9 cellular contexts compared by ENCODE assay signal in the genomic region with DNA sequence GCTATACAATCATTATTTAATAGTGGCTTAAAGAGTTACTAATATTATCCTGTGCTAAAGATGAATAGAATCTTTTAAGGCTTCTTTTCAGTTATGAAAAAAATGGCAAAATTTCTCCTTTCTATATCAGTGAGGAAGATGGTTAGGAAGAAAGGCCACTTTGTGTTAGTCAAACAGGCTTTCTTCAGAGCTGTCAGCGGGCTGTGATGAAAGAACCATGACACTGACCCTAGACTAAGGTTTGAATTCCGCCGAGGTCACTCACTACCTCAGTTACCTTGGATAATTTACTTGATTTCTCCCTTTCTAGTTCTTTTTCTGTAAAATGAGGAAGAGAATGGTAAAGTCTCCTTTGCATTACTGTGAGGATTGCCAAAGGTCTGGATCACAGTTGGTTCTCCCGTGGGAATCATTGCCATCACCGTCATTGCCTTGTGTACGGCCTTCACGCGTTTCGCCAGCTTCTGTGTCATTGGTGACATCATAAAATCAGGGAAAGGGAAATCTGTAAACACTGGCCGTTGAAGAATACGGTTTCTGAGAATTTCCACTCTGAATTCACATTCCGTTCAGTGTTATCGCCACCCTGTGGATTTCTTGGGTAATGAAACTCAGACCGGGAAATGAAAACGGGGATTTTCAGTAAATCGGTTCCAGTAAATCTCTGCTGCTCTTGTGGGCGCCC. TPM values are rescaled to one million over a fixed set of nuclear protein-coding genes. Genes with fewer than 3 reads are reported as not detected.
A peak's percentile ranks its signal among the peaks of the same experiment; 100 is the strongest.
DNase-seq lines count a peak whose midpoint lies in the region; ATAC-seq, FAIRE-seq and TF ChIP-seq lines count a peak whose summit lies in the region.
"Had no signal": no experiment of that assay in that cellular context is flagged by ENCODE, and none has a peak within 500 bp of the region (broad histone marks: within the 10 kb centered on the region; RNA-seq: fewer than 3 reads in every experiment).

No MANE protein-coding gene starts in this region.

- POLR2A ChIA-PET in HepG2 (lab: Yijun Ruan, JAX) = interaction anchor here (0.6 to 1.5 kb wide), 3 partner anchors 26 to 421 kb away, joined by 3 to 4 read pairs (median 3); partner anchors contain the start of gene SMIM10L1

- H3K79me2 ChIP-seq in HepG2 (ENCODE audit: insufficient read depth, low read length) = no peaks in the 10 kb centered on the region

- intact Hi-C loops in HepG2 (cut with micrococcal nuclease; ENCODE audit: unreplicated experiment) = loop anchor here (1.0 to 5.0 kb wide), 3 partner anchors 27 to 515 kb away; partner anchors contain the start of gene YBX3

- H3K36me3 ChIP-seq in HepG2 (replicated peaks in 1 of 2; ENCODE audit: control insufficient read depth in 1 of 2, insufficient read depth in 2 of 2, low read length in 2 of 2) = no peaks in the 10 kb centered on the region

- no peaks in the 10 kb centered on the region for H4K20me1 ChIP-seq in HepG2 (ENCODE audit: insufficient read depth, low read length)

- no peak for TF ChIP-seq POLR2A in HepG2 (IDR thresholded peaks at IDR 0.05; ENCODE audit: insufficient read depth in 1 of 2, low read depth in 2 of 2, low read length in 2 of 2)

- H2AFZ ChIP-seq in HepG2 (ENCODE audit: low read length) = peak overlapping the region; percentile 89

- no TSS peak for BruUV-seq in HepG2 (replicated peaks; lab: Mats Ljungman, UMichigan)

- peaks cover 16% of the 10 kb centered on the region; the same call in 1 of the 2 replicates for H3K4me1 ChIP-seq in HepG2 (ENCODE audit: insufficient read depth, low read length)

- H3K4me2 ChIP-seq in HepG2 (ENCODE audit: low read depth, low read length) = peak overlapping the region; percentile 92

- peak; percentile 84 for TF ChIP-seq RAD21 in HepG2 (CRISPR knock-in tag; IDR thresholded peaks at IDR 0.05)

- H3K4me3 ChIP-seq in AG10803 (ENCODE audit: low read length) = peak overlapping the region; percentile 49
- peak overlapping the region; percentile 29 to 58 (median 42); a peak in 5 of 6 replicates for H3K4me3 ChIP-seq in HepG2 (replicated peaks in 1 of 3; ENCODE audit: insufficient read depth in 1 of 3, low read depth in 2 of 3, low read length in 3 of 3)

- no peaks in the 10 kb centered on the region; a peak in 1 of 5 replicates for H3K27me3 ChIP-seq in HepG2 (ENCODE audit: control insufficient read depth in 1 of 2, insufficient read depth in 2 of 2, low read length in 2 of 2)

- WGBS in HepG2 (ENCODE audit: low lambda C conversion rate) = 2% methylated on average over 16 of the region's 17 CpGs

- CTCF ChIA-PET in HepG2 (lab: Yijun Ruan, JAX; ENCODE audit: low intra/inter-chr PET ratio, low total read pairs) = interaction anchor here (0.7 to 2.2 kb wide), 4 partner anchors 26 to 737 kb away, joined by 3 to 11 read pairs (median 6); partner anchors contain the start of gene YBX3

- in situ Hi-C loops in HepG2 (cut with HindIII; ENCODE audit: extremely low pct_ligation_motif_present, low pct_unique_long_range_greater_than_20kb) = no loop called here

- TF ChIP-seq EP300 in HepG2 (IDR thresholded peaks at IDR 0.05; ENCODE audit: low read depth in 2 of 2, low read length in 2 of 2) = no peak
- no peak for TF ChIP-seq EP300 in HepG2 (CRISPR knock-in tag; IDR thresholded peaks at IDR 0.05; ENCODE audit: borderline replicate concordance)

- H3K9ac ChIP-seq in HepG2 (ENCODE audit: insufficient read depth, low read depth, low read length) = peak overlapping the region; percentile 25; the same call in 1 of the 2 replicates

- ATAC-seq in GM18907 (IDR thresholded peaks at IDR 0.05; ENCODE audit: unreplicated experiment) (peak; percentile 96), HG03280 (IDR thresholded peaks at IDR 0.05; ENCODE audit: unreplicated experiment) (peak; percentile 85), HepG2 (peak; percentile 94)

- TF ChIP-seq CTCF in AG10803 (conservative IDR thresholded peaks at IDR 0.05; ENCODE audit: low read length) (peak; percentile 96), HepG2 (CRISPR knock-in tag; IDR thresholded peaks at IDR 0.05) (peak; percentile 87)

- H3K9me3 ChIP-seq in HepG2 (ENCODE audit: low read length) = no peaks in the 10 kb centered on the region; the same call in 1 of the 2 replicates

- peak; percentile 97 for FAIRE-seq in HepG2 (lab: Jason Lieb, UNC)

- DNase-seq in AG10803 (ENCODE audit: low read depth) (peak; percentile 88), NCI-H460 (ENCODE audit: extremely low read depth, low read depth) (peak; percentile 82), dedifferentiated amniotic fluid mesenchymal stem cell (ENCODE audit: extremely low spot score) (peak; percentile 98), HepG2 (ENCODE audit: low spot score) (peak; percentile 84)
- DNase-seq in activated CD4-positive, alpha-beta T cell treated with anti-CD3 and anti-CD28 coated beads for 4 hours = peak; percentile 59 to 71
- DNase-seq in stimulated activated CD4-positive, alpha-beta T cell treated with anti-CD3 and anti-CD28 coated beads, Interleukin-4, amount 100 ng/mL, for 24 hours = peak; percentile 75

- H3K27ac ChIP-seq in HepG2 (ENCODE audit: extremely low read length, insufficient read depth, low read length) = no peak overlapping the region

RNA-seq across cellular contexts. Expression of gene YBX3, which starts 26.7 kb away (rescaled TPM):
- total RNA-seq in NCI-H460 (2014; rRNA removed; shearing (Covaris generic)) = 193 and 216 TPM in 2 replicates
- 124 and 150 TPM in 2 replicates for polyA plus RNA-seq in NCI-H460 (2014; cell fraction: nucleus; rRNA removed)
- total RNA-seq in HepG2 (2016; rRNA removed; fragmentation: Illumina TruSeq; extraction: Trizol) = 62.6 and 77.5 TPM in 2 replicates
- 196 and 201 TPM in 2 replicates for total RNA-seq in HepG2 (2016; cell fraction: cytosol; rRNA removed; fragmentation: Illumina TruSeq; extraction: Trizol; ENCODE audit: low read depth)
- total RNA-seq in HepG2 (2016; cell fraction: insoluble cytoplasmic fraction; rRNA removed; fragmentation: Illumina TruSeq; extraction: Trizol) = 52.0 and 76.4 TPM in 2 replicates
- total RNA-seq in HepG2 (2016; cell fraction: membrane; rRNA removed; fragmentation: Illumina TruSeq; extraction: Trizol) = 193 and 202 TPM in 2 replicates
- 85.5 and 101 TPM in 2 replicates for total RNA-seq in HepG2 (2016; cell fraction: nucleus; rRNA removed; fragmentation: Illumina TruSeq; extraction: Trizol)
- polyA plus RNA-seq in HepG2 (2011; rRNA removed) = 99.6 and 107 TPM in 2 replicates
- 78.6 and 78.7 TPM in 2 replicates for polyA plus RNA-seq in HepG2 (2011; cell fraction: cytosol; rRNA removed)
- polyA plus RNA-seq in HepG2 (2011; cell fraction: nucleus; rRNA removed) = 376 and 410 TPM in 2 replicates
- 107 and 155 TPM in 2 replicates for polyA plus RNA-seq in HepG2 (2012)
- polyA plus RNA-seq in HepG2 (2016; cell fraction: cytosol; fragmentation: Illumina TruSeq; extraction: Trizol; ENCODE audit: low read depth) = 380 and 410 TPM in 2 replicates
- polyA plus RNA-seq in HepG2 (2016; cell fraction: insoluble cytoplasmic fraction; fragmentation: Illumina TruSeq; extraction: Trizol; ENCODE audit: low read depth) = 105 and 112 TPM in 2 replicates
- polyA plus RNA-seq in HepG2 (2016; cell fraction: membrane; fragmentation: Illumina TruSeq; extraction: Trizol; ENCODE audit: low read depth) = 302 and 346 TPM in 2 replicates
- 178 and 216 TPM in 2 replicates for polyA plus RNA-seq in HepG2 (2016; cell fraction: nucleus; fragmentation: Illumina TruSeq; extraction: Trizol; ENCODE audit: insufficient read depth, low read depth)
- polyA minus RNA-seq in HepG2 (2011; rRNA and poly(A)+ RNA removed; ENCODE audit: low replicate concordance) = 56.6 and 119 TPM in 2 replicates
- 28.9 and 30.7 TPM in 2 replicates for polyA minus RNA-seq in HepG2 (2011; cell fraction: cytosol; rRNA and poly(A)+ RNA removed)
- 154 and 197 TPM in 2 replicates for polyA minus RNA-seq in HepG2 (2011; cell fraction: nucleus; rRNA and poly(A)+ RNA removed)

RNA-seq across cellular contexts. Expression of gene TAS2R7, which starts 52.6 kb away (rescaled TPM):
- total RNA-seq in NCI-H460 (2014; rRNA removed; shearing (Covaris generic)) = not detected in 2 replicates
- polyA plus RNA-seq in NCI-H460 (2014; cell fraction: nucleus; rRNA removed) = not detected in 2 replicates
- not detected in 2 replicates for total RNA-seq in HepG2 (2016; rRNA removed; fragmentation: Illumina TruSeq; extraction: Trizol)
- total RNA-seq in HepG2 (2016; cell fraction: cytosol; rRNA removed; fragmentation: Illumina TruSeq; extraction: Trizol; ENCODE audit: low read depth) = not detected in 2 replicates
- not detected in 2 replicates for total RNA-seq in HepG2 (2016; cell fraction: insoluble cytoplasmic fraction; rRNA removed; fragmentation: Illumina TruSeq; extraction: Trizol)
- total RNA-seq in HepG2 (2016; cell fraction: membrane; rRNA removed; fragmentation: Illumina TruSeq; extraction: Trizol) = not detected in 2 replicates
- total RNA-seq in HepG2 (2016; cell fraction: nucleus; rRNA removed; fragmentation: Illumina TruSeq; extraction: Trizol) = 0.37 TPM in 1 of 2 replicates, not detected in the other
- polyA plus RNA-seq in HepG2 (2011; rRNA removed) = not detected in 2 replicates
- not detected in 2 replicates for polyA plus RNA-seq in HepG2 (2011; cell fraction: cytosol; rRNA removed)
- polyA plus RNA-seq in HepG2 (2011; cell fraction: nucleus; rRNA removed) = 0.26 TPM in 1 of 2 replicates, not detected in the other
- polyA plus RNA-seq in HepG2 (2012) = not detected in 2 replicates
- polyA plus RNA-seq in HepG2 (2016; cell fraction: cytosol; fragmentation: Illumina TruSeq; extraction: Trizol; ENCODE audit: low read depth) = not detected in 2 replicates
- not detected in 2 replicates for polyA plus RNA-seq in HepG2 (2016; cell fraction: insoluble cytoplasmic fraction; fragmentation: Illumina TruSeq; extraction: Trizol; ENCODE audit: low read depth)
- polyA plus RNA-seq in HepG2 (2016; cell fraction: membrane; fragmentation: Illumina TruSeq; extraction: Trizol; ENCODE audit: low read depth) = not detected in 2 replicates
- not detected in 2 replicates for polyA plus RNA-seq in HepG2 (2016; cell fraction: nucleus; fragmentation: Illumina TruSeq; extraction: Trizol; ENCODE audit: insufficient read depth, low read depth)
- polyA minus RNA-seq in HepG2 (2011; rRNA and poly(A)+ RNA removed; ENCODE audit: low replicate concordance) = 0.54 and 1.3 TPM in 2 replicates
- not detected in 2 replicates for polyA minus RNA-seq in HepG2 (2011; cell fraction: cytosol; rRNA and poly(A)+ RNA removed)
- polyA minus RNA-seq in HepG2 (2011; cell fraction: nucleus; rRNA and poly(A)+ RNA removed) = 2.6 and 2.8 TPM in 2 replicates
- total RNA-seq: T-helper 1 cell treated with Interleukin-12 subunit alpha and Interleukin-12 subunit beta and Interleukin-4 antibody, amounts not matched to agents 30 ng/mL and 1 ng/mL, for 36 hours had no signal

RNA-seq across cellular contexts. Expression of gene TAS2R8, which starts 57.2 kb away (rescaled TPM):
- not detected in 2 replicates for total RNA-seq in NCI-H460 (2014; rRNA removed; shearing (Covaris generic))
- polyA plus RNA-seq in NCI-H460 (2014; cell fraction: nucleus; rRNA removed) = not detected in 2 replicates
- total RNA-seq in HepG2 (2016; rRNA removed; fragmentation: Illumina TruSeq; extraction: Trizol) = 0.09 TPM in 1 of 2 replicates, not detected in the other
- total RNA-seq in HepG2 (2016; cell fraction: cytosol; rRNA removed; fragmentation: Illumina TruSeq; extraction: Trizol; ENCODE audit: low read depth) = not detected in 2 replicates
- total RNA-seq in HepG2 (2016; cell fraction: insoluble cytoplasmic fraction; rRNA removed; fragmentation: Illumina TruSeq; extraction: Trizol) = not detected in 2 replicates
- not detected in 2 replicates for total RNA-seq in HepG2 (2016; cell fraction: membrane; rRNA removed; fragmentation: Illumina TruSeq; extraction: Trizol)
- 0.31 and 0.41 TPM in 2 replicates for total RNA-seq in HepG2 (2016; cell fraction: nucleus; rRNA removed; fragmentation: Illumina TruSeq; extraction: Trizol)
- not detected in 2 replicates for polyA plus RNA-seq in HepG2 (2011; rRNA removed)
- polyA plus RNA-seq in HepG2 (2011; cell fraction: cytosol; rRNA removed) = not detected in 2 replicates
- 0.10 TPM in 1 of 2 replicates, not detected in the other for polyA plus RNA-seq in HepG2 (2011; cell fraction: nucleus; rRNA removed)
- not detected in 2 replicates for polyA plus RNA-seq in HepG2 (2012)
- not detected in 2 replicates for polyA plus RNA-seq in HepG2 (2016; cell fraction: cytosol; fragmentation: Illumina TruSeq; extraction: Trizol; ENCODE audit: low read depth)
- polyA plus RNA-seq in HepG2 (2016; cell fraction: insoluble cytoplasmic fraction; fragmentation: Illumina TruSeq; extraction: Trizol; ENCODE audit: low read depth) = not detected in 2 replicates
- polyA plus RNA-seq in HepG2 (2016; cell fraction: membrane; fragmentation: Illumina TruSeq; extraction: Trizol; ENCODE audit: low read depth) = not detected in 2 replicates
- polyA plus RNA-seq in HepG2 (2016; cell fraction: nucleus; fragmentation: Illumina TruSeq; extraction: Trizol; ENCODE audit: insufficient read depth, low read depth) = not detected in 2 replicates
- 0.30 and 0.40 TPM in 2 replicates for polyA minus RNA-seq in HepG2 (2011; rRNA and poly(A)+ RNA removed; ENCODE audit: low replicate concordance)
- not detected in 2 replicates for polyA minus RNA-seq in HepG2 (2011; cell fraction: cytosol; rRNA and poly(A)+ RNA removed)
- polyA minus RNA-seq in HepG2 (2011; cell fraction: nucleus; rRNA and poly(A)+ RNA removed) = 3.7 and 4.6 TPM in 2 replicates
- total RNA-seq: T-helper 1 cell treated with Interleukin-12 subunit alpha and Interleukin-12 subunit beta and Interleukin-4 antibody, amounts not matched to agents 30 ng/mL and 1 ng/mL, for 36 hours had no signal
